Comparison of ENCODE assay signal across 17 cellular contexts in the genomic region with DNA sequence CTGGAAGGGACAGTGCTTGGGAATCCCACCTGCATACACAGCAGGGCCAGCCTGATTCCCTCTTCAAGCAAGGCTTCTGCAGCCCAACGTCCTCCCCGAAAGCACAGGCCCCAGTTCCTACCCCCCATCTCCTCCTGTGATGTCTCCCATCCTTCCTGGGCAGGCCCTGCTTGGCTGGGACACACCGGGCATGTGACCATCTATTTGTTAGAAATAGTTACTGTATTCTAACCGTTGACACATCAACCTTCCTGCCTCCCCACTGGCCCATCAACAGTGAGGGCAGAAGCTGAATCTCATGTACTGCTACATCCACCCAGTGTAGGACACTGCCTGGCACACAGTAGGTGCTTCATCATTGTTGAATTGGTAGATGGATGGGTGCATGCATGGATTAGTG. TPM values are rescaled to one million over a fixed set of nuclear protein-coding genes. Genes with fewer than 3 reads are reported as not detected.
DNase-seq lines count a peak whose midpoint lies in the region; ATAC-seq, FAIRE-seq and TF ChIP-seq lines count a peak whose summit lies in the region.
"Had no signal": no experiment of that assay in that cellular context is flagged by ENCODE, and none has a peak within 500 bp of the region (broad histone marks: within the 10 kb centered on the region; RNA-seq: fewer than 3 reads in every experiment).

No MANE protein-coding gene starts in this region.

- peaks cover 5 to 54% (median 37%) of the 10 kb centered on the region in 12 donors for H3K4me1 ChIP-seq in heart left ventricle
- peaks cover 53% of the 10 kb centered on the region for H3K4me1 ChIP-seq in HepG2 (ENCODE audit: insufficient read depth, low read length)
- no peaks in the 10 kb centered on the region for H3K4me1 ChIP-seq in body of pancreas
- no peaks in the 10 kb centered on the region for H3K4me1 ChIP-seq in A673 (ENCODE audit: insufficient read depth, low read length, poor library complexity, severe bottlenecking)
- H3K4me1 ChIP-seq: ascending aorta had no signal

- H3K79me2 ChIP-seq in HepG2 (ENCODE audit: insufficient read depth, low read length): no peaks in the 10 kb centered on the region

- BruUV-seq in HepG2 (replicated peaks; lab: Mats Ljungman, UMichigan): no TSS peak
- BruUV-seq in A673 (replicated peaks; lab: Mats Ljungman, UMichigan): no TSS peak

- intact Hi-C loops in heart left ventricle (cut with DNase I) (no loop called here), left ventricle myocardium superior (cut with micrococcal nuclease) (no loop called here), HepG2 (cut with micrococcal nuclease; ENCODE audit: unreplicated experiment) (loop anchor here (5.0 kb wide), 1 partner anchor 1638 kb away; no protein-coding TSS in a partner anchor), body of pancreas (cut with DNase I) (no loop called here), A673 (cut with micrococcal nuclease; ENCODE audit: unreplicated experiment) (no loop called here)

- H3K4me2 ChIP-seq in HepG2 (ENCODE audit: low read depth, low read length): peak overlapping the region; percentile 81; the same call in 1 of the 2 replicates

- H3K4me3 ChIP-seq in heart left ventricle (no peak overlapping the region), HepG2 (replicated peaks in 1 of 3; ENCODE audit: insufficient read depth in 1 of 3, low read depth in 2 of 3, low read length in 3 of 3) (no peak overlapping the region; a peak in 1 of 6 replicates), body of pancreas (no peak overlapping the region), A673 (ENCODE audit: low read depth, low read length, poor library complexity, severe bottlenecking) (no peak overlapping the region)
- H3K4me3 ChIP-seq: ascending aorta had no signal

- H3K9ac ChIP-seq in HepG2 (ENCODE audit: insufficient read depth, low read depth, low read length): no peak overlapping the region

- peaks cover 66% of the 10 kb centered on the region for H3K36me3 Mint-ChIP-seq in activated CD4-positive, alpha-beta memory T cell treated with anti-CD3 and anti-CD28 coated beads, Interleukin-2, amount 10 ng/mL, durations not matched to agents 7 days and 5 days (ENCODE audit: low read depth)
- H3K36me3 Mint-ChIP-seq in type B pancreatic cell: no peaks in the 10 kb centered on the region

- no peak for FAIRE-seq in HepG2 (lab: Jason Lieb, UNC)
- FAIRE-seq: TTC549 had no signal

- CTCF ChIA-PET in activated CD4-positive, alpha-beta memory T cell treated with anti-CD3 and anti-CD28 coated beads, Interleukin-2, amount 10 ng/mL, durations not matched to agents 7 days and 5 days (lab: Charles Lee): interaction anchor here (1.2 kb wide), 1 partner anchor 21 kb away, joined by 3 read pairs; no protein-coding TSS in a partner anchor
- CTCF ChIA-PET in HepG2 (lab: Yijun Ruan, JAX; ENCODE audit: low intra/inter-chr PET ratio, low total read pairs): no interaction called here
- CTCF ChIA-PET in A673 (lab: Charles Lee): no interaction called here

- TF ChIP-seq POLR2A in heart left ventricle (IDR thresholded peaks at IDR 0.05) (no peak), HepG2 (IDR thresholded peaks at IDR 0.05; ENCODE audit: insufficient read depth in 1 of 2, low read depth in 2 of 2, low read length in 2 of 2) (no peak), body of pancreas (IDR thresholded peaks at IDR 0.05) (no peak)

- 51 to 64% (median 58%) methylated on average over 4 of the region's 4 CpGs for WGBS in heart left ventricle, 4 donors
- 48% methylated on average over 4 of the region's 4 CpGs for WGBS in HepG2 (ENCODE audit: low lambda C conversion rate)
- 81 to 85% methylated on average over 2 to 4 of the region's 4 CpGs for WGBS in body of pancreas, 2 donors

- no peak for DNase-seq in heart left ventricle
- DNase-seq in left ventricle myocardium superior: no peak
- no peak for DNase-seq in activated CD4-positive, alpha-beta memory T cell treated with anti-CD3 and anti-CD28 coated beads, Interleukin-2, amount 10 ng/mL, durations not matched to agents 7 days and 5 days
- no peak for DNase-seq in HepG2 (ENCODE audit: low spot score)
- DNase-seq in type B pancreatic cell (ENCODE audit: extremely low spot score, unreplicated experiment): peak; percentile 50
- no peak for DNase-seq in body of pancreas
- no peak for DNase-seq in A673 (ENCODE audit: low spot score)
- DNase-seq: BE2C; DND-41; NCI-H1105; NK-92 treated with Interleukin-12 subunit alpha and Interleukin-12 subunit beta, amount 100 ng/mL, for 24 hours; stimulated activated CD4-positive, alpha-beta T cell treated with anti-CD3 and anti-CD28 coated beads, Interleukin-4, amount 100 ng/mL, for 4 hours; stimulated activated naive CD4-positive, alpha-beta T cell had no signal

- no peaks in the 10 kb centered on the region for H3K9me3 Mint-ChIP-seq in activated CD4-positive, alpha-beta memory T cell treated with anti-CD3 and anti-CD28 coated beads, Interleukin-2, amount 10 ng/mL, durations not matched to agents 7 days and 5 days
- no peaks in the 10 kb centered on the region for H3K9me3 Mint-ChIP-seq in type B pancreatic cell
- H3K9me3 Mint-ChIP-seq: neural crest cell had no signal

- no peak for TF ChIP-seq EP300 in HepG2 (IDR thresholded peaks at IDR 0.05; ENCODE audit: low read depth in 2 of 2, low read length in 2 of 2)
- no peak for TF ChIP-seq EP300 in HepG2 (CRISPR knock-in tag; IDR thresholded peaks at IDR 0.05; ENCODE audit: borderline replicate concordance)

- TF ChIP-seq RAD21 in HepG2 (CRISPR knock-in tag; IDR thresholded peaks at IDR 0.05): no peak

- peaks cover 61% of the 10 kb centered on the region for H3K4me1 Mint-ChIP-seq in activated CD4-positive, alpha-beta memory T cell treated with anti-CD3 and anti-CD28 coated beads, Interleukin-2, amount 10 ng/mL, durations not matched to agents 7 days and 5 days
- H3K4me1 Mint-ChIP-seq in type B pancreatic cell (ENCODE audit: unreplicated experiment): peaks cover 8% of the 10 kb centered on the region

- in situ Hi-C loops in HepG2 (cut with HindIII; ENCODE audit: extremely low pct_ligation_motif_present, low pct_unique_long_range_greater_than_20kb): no loop called here

- peak overlapping the region; percentile 56 for H3K27ac Mint-ChIP-seq in activated CD4-positive, alpha-beta memory T cell treated with anti-CD3 and anti-CD28 coated beads, Interleukin-2, amount 10 ng/mL, durations not matched to agents 7 days and 5 days
- no peak overlapping the region for H3K27ac Mint-ChIP-seq in type B pancreatic cell

- POLR2A ChIA-PET in activated CD4-positive, alpha-beta memory T cell treated with anti-CD3 and anti-CD28 coated beads, Interleukin-2, amount 10 ng/mL, durations not matched to agents 7 days and 5 days (lab: Charles Lee): no interaction called here
- POLR2A ChIA-PET in HepG2 (lab: Yijun Ruan, JAX) (no interaction called here), A673 (lab: Charles Lee; ENCODE audit: low non-redundant PET) (no interaction called here)

- peak overlapping the region; percentile 29 to 92 (median 74) for H3K27ac ChIP-seq in heart left ventricle
- no peak overlapping the region for H3K27ac ChIP-seq in HepG2 (ENCODE audit: extremely low read length, insufficient read depth, low read length)
- no peak overlapping the region for H3K27ac ChIP-seq in body of pancreas
- no peak overlapping the region for H3K27ac ChIP-seq in A673 (ENCODE audit: low read depth, low read length, poor library complexity, severe bottlenecking)
- H3K27ac ChIP-seq: ascending aorta had no signal

- no peak overlapping the region for H3K4me3 Mint-ChIP-seq in activated CD4-positive, alpha-beta memory T cell treated with anti-CD3 and anti-CD28 coated beads, Interleukin-2, amount 10 ng/mL, durations not matched to agents 7 days and 5 days
- no peak overlapping the region for H3K4me3 Mint-ChIP-seq in type B pancreatic cell
- H3K4me3 Mint-ChIP-seq: neural crest cell had no signal

- H3K9me3 ChIP-seq in heart left ventricle: no peaks in the 10 kb centered on the region
- H3K9me3 ChIP-seq in HepG2 (ENCODE audit: low read length): no peaks in the 10 kb centered on the region
- H3K9me3 ChIP-seq in body of pancreas: no peaks in the 10 kb centered on the region
- H3K9me3 ChIP-seq in A673 (ENCODE audit: low read depth, low read length, poor library complexity, severe bottlenecking): no peaks in the 10 kb centered on the region
- H3K9me3 ChIP-seq: ascending aorta, BE2C had no signal

- H4K20me1 ChIP-seq in HepG2 (ENCODE audit: insufficient read depth, low read length): no peaks in the 10 kb centered on the region

- H2AFZ ChIP-seq in HepG2 (ENCODE audit: low read length): no peak overlapping the region

- no peak for TF ChIP-seq CTCF in heart left ventricle (IDR thresholded peaks at IDR 0.05)
- no peak for TF ChIP-seq CTCF in HepG2 (CRISPR knock-in tag; IDR thresholded peaks at IDR 0.05)
- TF ChIP-seq CTCF in type B pancreatic cell (conservative IDR thresholded peaks at IDR 0.05): no peak
- no peak for TF ChIP-seq CTCF in body of pancreas (IDR thresholded peaks at IDR 0.05)
- TF ChIP-seq CTCF in A673 (conservative IDR thresholded peaks at IDR 0.05; ENCODE audit: low read depth, low read length): no peak

- H3K36me3 ChIP-seq in heart left ventricle (peaks cover 0 to 16% (median under 1%) of the 10 kb centered on the region in 9 donors), HepG2 (replicated peaks in 1 of 2; ENCODE audit: control insufficient read depth in 1 of 2, insufficient read depth in 2 of 2, low read length in 2 of 2) (no peaks in the 10 kb centered on the region; a peak in 1 of 5 replicates), body of pancreas (replicated peaks in 1 of 2; ENCODE audit: insufficient read depth in 1 of 2, low read depth in 2 of 2) (no peaks in the 10 kb centered on the region), A673 (ENCODE audit: insufficient read depth, low read length, poor library complexity, severe bottlenecking) (no peaks in the 10 kb centered on the region)
- H3K36me3 ChIP-seq: ascending aorta had no signal

- no peak for ATAC-seq in heart left ventricle
- ATAC-seq in left ventricle myocardium superior: no peak
- ATAC-seq in HepG2: no peak
- ATAC-seq in body of pancreas: no peak
- ATAC-seq in HG02981 (IDR thresholded peaks at IDR 0.05; ENCODE audit: unreplicated experiment): no peak

- no peaks in the 10 kb centered on the region for H3K27me3 Mint-ChIP-seq in activated CD4-positive, alpha-beta memory T cell treated with anti-CD3 and anti-CD28 coated beads, Interleukin-2, amount 10 ng/mL, durations not matched to agents 7 days and 5 days
- H3K27me3 Mint-ChIP-seq in type B pancreatic cell: peaks cover 8% of the 10 kb centered on the region

- no peaks in the 10 kb centered on the region for H3K27me3 ChIP-seq in heart left ventricle
- no peaks in the 10 kb centered on the region for H3K27me3 ChIP-seq in HepG2 (ENCODE audit: control insufficient read depth in 1 of 2, insufficient read depth in 2 of 2, low read length in 2 of 2)
- no peaks in the 10 kb centered on the region for H3K27me3 ChIP-seq in body of pancreas
- H3K27me3 ChIP-seq in A673 (replicated peaks; ENCODE audit: insufficient read depth, low read depth, low read length, poor library complexity): peaks cover 3% of the 10 kb centered on the region
- H3K27me3 ChIP-seq: ascending aorta, BE2C had no signal

RNA-seq across cellular contexts. Expression of a gene that starts 10.7 kb away (rescaled TPM):
- total RNA-seq in heart left ventricle (1 to 10 TPM in 1 of 9 donors, under 1 TPM in 5, not detected in 3; 0.15 to 1.8 (median 0.34) TPM), left ventricle myocardium superior (0.20 TPM), HepG2 (2016; rRNA removed; fragmentation: Illumina TruSeq; extraction: Trizol) (0.07 and 0.11 TPM in 2 replicates), type B pancreatic cell (ENCODE audit: low replicate concordance) (0.45 and 4.2 TPM in 2 replicates), body of pancreas (1 to 10 TPM in 1 of 2 donors, under 1 TPM in 1; 0.52 to 1.6 TPM), A673 (2021) (0.37 TPM in 1 of 2 replicates, not detected in the other)
- polyA plus RNA-seq in heart left ventricle (under 1 TPM; 0.15 to 0.19 TPM), HepG2 (2011; rRNA removed) (0.08 and 0.20 TPM in 2 replicates)
- 10 to 100 TPM; 12.0 to 15.1 TPM for total RNA-seq in activated CD4-positive, alpha-beta memory T cell treated with anti-CD3 and anti-CD28 coated beads, Interleukin-2, amount 10 ng/mL, durations not matched to agents 7 days and 5 days
- not detected in 2 replicates for total RNA-seq in HepG2 (2016; cell fraction: cytosol; rRNA removed; fragmentation: Illumina TruSeq; extraction: Trizol; ENCODE audit: low read depth)
- total RNA-seq in HepG2 (2016; cell fraction: insoluble cytoplasmic fraction; rRNA removed; fragmentation: Illumina TruSeq; extraction: Trizol): 0.19 TPM in 1 of 2 replicates, not detected in the other
- total RNA-seq in HepG2 (2016; cell fraction: membrane; rRNA removed; fragmentation: Illumina TruSeq; extraction: Trizol): 0.06 and 0.14 TPM in 2 replicates
- not detected in 2 replicates for total RNA-seq in HepG2 (2016; cell fraction: nucleus; rRNA removed; fragmentation: Illumina TruSeq; extraction: Trizol)
- polyA plus RNA-seq in HepG2 (2011; cell fraction: cytosol; rRNA removed): 0.06 and 0.07 TPM in 2 replicates
- polyA plus RNA-seq in HepG2 (2011; cell fraction: nucleus; rRNA removed): 0.73 and 0.96 TPM in 2 replicates
- 0.21 and 0.40 TPM in 2 replicates for polyA plus RNA-seq in HepG2 (2012)
- polyA plus RNA-seq in HepG2 (2016; cell fraction: cytosol; fragmentation: Illumina TruSeq; extraction: Trizol; ENCODE audit: low read depth): 0.10 and 0.11 TPM in 2 replicates
- polyA plus RNA-seq in HepG2 (2016; cell fraction: insoluble cytoplasmic fraction; fragmentation: Illumina TruSeq; extraction: Trizol; ENCODE audit: low read depth): 0.23 TPM in 1 of 2 replicates, not detected in the other
- not detected in 2 replicates for polyA plus RNA-seq in HepG2 (2016; cell fraction: membrane; fragmentation: Illumina TruSeq; extraction: Trizol; ENCODE audit: low read depth)
- polyA plus RNA-seq in HepG2 (2016; cell fraction: nucleus; fragmentation: Illumina TruSeq; extraction: Trizol; ENCODE audit: insufficient read depth, low read depth): not detected in 2 replicates
- polyA minus RNA-seq in HepG2 (2011; rRNA and poly(A)+ RNA removed; ENCODE audit: low replicate concordance): 0.16 TPM in 1 of 2 replicates, not detected in the other
- polyA minus RNA-seq in HepG2 (2011; cell fraction: cytosol; rRNA and poly(A)+ RNA removed): not detected in 2 replicates
- polyA minus RNA-seq in HepG2 (2011; cell fraction: nucleus; rRNA and poly(A)+ RNA removed): 0.26 and 0.37 TPM in 2 replicates

RNA-seq across cellular contexts. Expression of a gene that starts 11.6 kb away (rescaled TPM):
- total RNA-seq in heart left ventricle (100 to 1,000 TPM in 2 of 9 donors, 10 to 100 TPM in 7; 24.4 to 262 (median 33.0) TPM), left ventricle myocardium superior (30.6 TPM), HepG2 (2016; rRNA removed; fragmentation: Illumina TruSeq; extraction: Trizol) (7.9 and 10.9 TPM in 2 replicates), type B pancreatic cell (ENCODE audit: low replicate concordance) (1.2 TPM in 1 of 2 replicates, not detected in the other), body of pancreas (10 to 100 TPM; 16.2 to 16.3 TPM), A673 (2021) (0.99 and 1.2 TPM in 2 replicates)
- polyA plus RNA-seq in heart left ventricle (10 to 100 TPM; 61.0 to 64.1 TPM), HepG2 (2011; rRNA removed) (20.8 and 21.4 TPM in 2 replicates)
- total RNA-seq in activated CD4-positive, alpha-beta memory T cell treated with anti-CD3 and anti-CD28 coated beads, Interleukin-2, amount 10 ng/mL, durations not matched to agents 7 days and 5 days: 100 to 1,000 TPM; 118 to 122 TPM
- 4.1 and 5.7 TPM in 2 replicates for total RNA-seq in HepG2 (2016; cell fraction: cytosol; rRNA removed; fragmentation: Illumina TruSeq; extraction: Trizol; ENCODE audit: low read depth)
- total RNA-seq in HepG2 (2016; cell fraction: insoluble cytoplasmic fraction; rRNA removed; fragmentation: Illumina TruSeq; extraction: Trizol): 9.4 and 10.9 TPM in 2 replicates
- total RNA-seq in HepG2 (2016; cell fraction: membrane; rRNA removed; fragmentation: Illumina TruSeq; extraction: Trizol): 8.3 and 9.3 TPM in 2 replicates
- 7.4 and 8.7 TPM in 2 replicates for total RNA-seq in HepG2 (2016; cell fraction: nucleus; rRNA removed; fragmentation: Illumina TruSeq; extraction: Trizol)
- 25.1 and 29.5 TPM in 2 replicates for polyA plus RNA-seq in HepG2 (2011; cell fraction: cytosol; rRNA removed)
- polyA plus RNA-seq in HepG2 (2011; cell fraction: nucleus; rRNA removed): 10.1 and 10.2 TPM in 2 replicates
- polyA plus RNA-seq in HepG2 (2012): 6.0 and 8.9 TPM in 2 replicates
- 3.9 and 5.8 TPM in 2 replicates for polyA plus RNA-seq in HepG2 (2016; cell fraction: cytosol; fragmentation: Illumina TruSeq; extraction: Trizol; ENCODE audit: low read depth)
- polyA plus RNA-seq in HepG2 (2016; cell fraction: insoluble cytoplasmic fraction; fragmentation: Illumina TruSeq; extraction: Trizol; ENCODE audit: low read depth): 7.5 and 8.3 TPM in 2 replicates
- polyA plus RNA-seq in HepG2 (2016; cell fraction: membrane; fragmentation: Illumina TruSeq; extraction: Trizol; ENCODE audit: low read depth): 5.9 and 6.9 TPM in 2 replicates
- polyA plus RNA-seq in HepG2 (2016; cell fraction: nucleus; fragmentation: Illumina TruSeq; extraction: Trizol; ENCODE audit: insufficient read depth, low read depth): 11.9 and 12.3 TPM in 2 replicates
- polyA minus RNA-seq in HepG2 (2011; rRNA and poly(A)+ RNA removed; ENCODE audit: low replicate concordance): 1.3 and 35.6 TPM in 2 replicates
- polyA minus RNA-seq in HepG2 (2011; cell fraction: cytosol; rRNA and poly(A)+ RNA removed): 6.6 and 7.4 TPM in 2 replicates
- 4.2 and 7.6 TPM in 2 replicates for polyA minus RNA-seq in HepG2 (2011; cell fraction: nucleus; rRNA and poly(A)+ RNA removed)
- total RNA-seq: neural crest cell had no signal

RNA-seq across cellular contexts. Expression of a gene that starts 36.1 kb away (rescaled TPM):
- total RNA-seq in heart left ventricle (1 to 10 TPM in 4 of 9 donors, under 1 TPM in 5; 0.37 to 2.1 (median 0.67) TPM), left ventricle myocardium superior (0.32 TPM), HepG2 (2016; rRNA removed; fragmentation: Illumina TruSeq; extraction: Trizol) (0.02 TPM in 1 of 2 replicates, not detected in the other), type B pancreatic cell (ENCODE audit: low replicate concordance) (0.39 TPM in 1 of 2 replicates, not detected in the other), body of pancreas (1 to 10 TPM in 1 of 2 donors, under 1 TPM in 1; 0.26 to 1.3 TPM), A673 (2021) (0.56 and 0.79 TPM in 2 replicates)
- polyA plus RNA-seq in heart left ventricle (1 to 10 TPM in 1 of 2 donors, under 1 TPM in 1; 0.33 to 1.8 TPM), HepG2 (2011; rRNA removed) (0.03 and 0.04 TPM in 2 replicates)
- under 1 TPM; 0.08 to 0.13 TPM for total RNA-seq in activated CD4-positive, alpha-beta memory T cell treated with anti-CD3 and anti-CD28 coated beads, Interleukin-2, amount 10 ng/mL, durations not matched to agents 7 days and 5 days
- not detected in 2 replicates for total RNA-seq in HepG2 (2016; cell fraction: cytosol; rRNA removed; fragmentation: Illumina TruSeq; extraction: Trizol; ENCODE audit: low read depth)
- not detected in 2 replicates for total RNA-seq in HepG2 (2016; cell fraction: insoluble cytoplasmic fraction; rRNA removed; fragmentation: Illumina TruSeq; extraction: Trizol)
- total RNA-seq in HepG2 (2016; cell fraction: membrane; rRNA removed; fragmentation: Illumina TruSeq; extraction: Trizol): not detected in 2 replicates
- not detected in 2 replicates for total RNA-seq in HepG2 (2016; cell fraction: nucleus; rRNA removed; fragmentation: Illumina TruSeq; extraction: Trizol)
- polyA plus RNA-seq in HepG2 (2011; cell fraction: cytosol; rRNA removed): 0.01 TPM in 2 replicates
- 0.07 and 0.13 TPM in 2 replicates for polyA plus RNA-seq in HepG2 (2011; cell fraction: nucleus; rRNA removed)
- 0.03 and 0.12 TPM in 2 replicates for polyA plus RNA-seq in HepG2 (2012)
- polyA plus RNA-seq in HepG2 (2016; cell fraction: cytosol; fragmentation: Illumina TruSeq; extraction: Trizol; ENCODE audit: low read depth): not detected in 2 replicates
- not detected in 2 replicates for polyA plus RNA-seq in HepG2 (2016; cell fraction: insoluble cytoplasmic fraction; fragmentation: Illumina TruSeq; extraction: Trizol; ENCODE audit: low read depth)
- not detected in 2 replicates for polyA plus RNA-seq in HepG2 (2016; cell fraction: membrane; fragmentation: Illumina TruSeq; extraction: Trizol; ENCODE audit: low read depth)
- not detected in 2 replicates for polyA plus RNA-seq in HepG2 (2016; cell fraction: nucleus; fragmentation: Illumina TruSeq; extraction: Trizol; ENCODE audit: insufficient read depth, low read depth)
- 0.38 and 4.1 TPM in 2 replicates for polyA minus RNA-seq in HepG2 (2011; rRNA and poly(A)+ RNA removed; ENCODE audit: low replicate concordance)
- polyA minus RNA-seq in HepG2 (2011; cell fraction: cytosol; rRNA and poly(A)+ RNA removed): not detected in 2 replicates
- polyA minus RNA-seq in HepG2 (2011; cell fraction: nucleus; rRNA and poly(A)+ RNA removed): 0.26 and 0.37 TPM in 2 replicates

Comparison
In these comparisons a context has a peak if more than half of its experiments do, and no peak if none do; other contexts are left out.
1. H3K27ac ChIP-seq: peak in heart left ventricle (12 of 12); none in HepG2 (single experiment), body of pancreas (0 of 4) and A673 (single experiment).